In genomic region chr5:140041492-140042421, GRCh38 we compare ENCODE assay signal across 8 cellular contexts. TPM values are rescaled to one million over a fixed set of nuclear protein-coding genes. Genes with fewer than 3 reads are reported as not detected.
DNase-seq lines count a peak whose midpoint lies in the region; ATAC-seq, FAIRE-seq and TF ChIP-seq lines count a peak whose summit lies in the region.

No MANE protein-coding gene starts in this region.

- no peaks in the 10 kb centered on the region for H3K9me3 ChIP-seq in HAP-1
- H3K9me3 ChIP-seq in esophagus squamous epithelium: no peaks in the 10 kb centered on the region

- no peak for FAIRE-seq in urothelium cell line (lab: Jason Lieb, UNC)

- TF ChIP-seq POLR2A in esophagus squamous epithelium (IDR thresholded peaks at IDR 0.05): no peak

- H3K4me3 ChIP-seq in HAP-1 (peak overlapping the region; percentile 58), esophagus squamous epithelium (peak overlapping the region; percentile 38 to 68 (median 53))

- H3K27ac ChIP-seq in esophagus squamous epithelium: peak overlapping the region in 3 of 4 donors; percentile 61 to 71 (median 68)

- peak; percentile 6 for DNase-seq in CD1c-positive myeloid dendritic cell (ENCODE audit: extremely low spot score)
- peak in 1 of 2 experiments; percentile 63 for DNase-seq in HAP-1 (ENCODE audit: low spot score in 2 of 2)
- DNase-seq in T1000 (lab: John Stamatoyannopoulos, UW): peak; percentile 63
- DNase-seq in esophagus squamous epithelium (lab: John Stamatoyannopoulos, UW): no peak
- DNase-seq in mucosa of gallbladder (ENCODE audit: low spot score): peak; percentile 69
- DNase-seq in urothelium cell line (ENCODE audit: low spot score): peak; percentile 44
- DNase-seq in SIG-M5 (lab: John Stamatoyannopoulos, UW): no peak

- H3K27me3 ChIP-seq in HAP-1 (ENCODE audit: low read depth) (no peaks in the 10 kb centered on the region), esophagus squamous epithelium (peaks cover 0 to 63% (median 3%) of the 10 kb centered on the region in 4 donors)

- 10 to 27% methylated on average over 10 to 14 of the region's 35 CpGs for WGBS in esophagus squamous epithelium, 2 donors

- no peak for ATAC-seq in GM18867 (IDR thresholded peaks at IDR 0.05; ENCODE audit: unreplicated experiment)

- in situ Hi-C loops in HAP-1 (cut with MboI; ENCODE audit: low sequenced_read_pairs): no loop called here

- H3K4me1 ChIP-seq in HAP-1 (peaks cover 17% of the 10 kb centered on the region), esophagus squamous epithelium (peaks cover 11 to 51% (median 18%) of the 10 kb centered on the region in 3 donors)

- intact Hi-C loops in esophagus squamous epithelium (cut with DNase I): no loop called here

- TF ChIP-seq CTCF in esophagus squamous epithelium (IDR thresholded peaks at IDR 0.05): no peak

- H3K36me3 ChIP-seq in HAP-1 (replicated peaks) (no peaks in the 10 kb centered on the region), esophagus squamous epithelium (no peaks in the 10 kb centered on the region)

RNA-seq across cellular contexts. Expression of gene NRG2, which starts 1.3 kb away (rescaled TPM):
- 1 to 10 TPM in 3 of 4 donors, under 1 TPM in 1; 0.66 to 4.9 (median 2.5) TPM for total RNA-seq in esophagus squamous epithelium
- total RNA-seq in mucosa of gallbladder: 14.5 TPM

Comparison
In these comparisons a context has a peak if more than half of its experiments do, and no peak if none do; other contexts are left out.
1. DNase-seq: peak in CD1c-positive myeloid dendritic cell (single experiment), T1000 (single experiment), mucosa of gallbladder (single experiment) and urothelium cell line (single experiment); none in esophagus squamous epithelium (single experiment) and SIG-M5 (single experiment).